11 cellular contexts compared by ENCODE assay signal in the genomic region with DNA sequence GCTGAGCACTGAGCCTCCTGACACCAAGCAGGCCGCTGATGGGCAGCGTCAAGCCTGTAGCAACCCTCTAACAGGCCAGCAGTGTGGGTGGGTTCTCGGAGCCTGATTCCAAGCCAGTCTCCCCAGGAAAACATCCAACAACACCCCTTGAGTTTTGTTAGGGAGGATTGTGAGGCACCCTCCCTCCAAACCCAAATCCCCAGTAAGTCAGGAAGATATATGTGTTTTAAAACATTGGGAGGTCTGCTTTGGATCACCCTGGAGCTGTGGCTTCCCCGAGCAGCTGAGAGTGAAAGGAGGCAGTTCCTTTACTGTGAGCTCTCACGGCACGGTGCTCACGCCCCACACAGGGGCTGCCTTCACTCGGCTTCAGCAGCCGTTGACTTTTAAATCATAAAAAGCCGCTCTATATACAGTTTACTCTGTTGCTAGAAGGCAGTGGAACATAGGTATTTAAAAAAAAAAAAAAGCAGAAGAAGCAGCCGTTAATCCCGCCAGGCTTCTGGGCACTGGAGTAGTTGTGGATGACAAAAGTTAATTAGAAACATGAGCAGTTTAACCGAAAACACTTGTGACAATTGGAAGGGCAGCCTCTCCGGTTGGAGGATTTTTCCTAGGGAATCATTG.
DNase-seq lines count a peak whose midpoint lies in the region; TF ChIP-seq lines count a peak whose summit lies in the region.
"Had no signal": no experiment of that assay in that cellular context is flagged by ENCODE, and none has a peak within 500 bp of the region (broad histone marks: within the 10 kb centered on the region; RNA-seq: fewer than 3 reads in every experiment).

No MANE protein-coding gene starts in this region.

- no TSS peak for BruUV-seq in PC-9 (replicated peaks; lab: Mats Ljungman, UMichigan)

- WGBS in testis, 2 donors: 56 to 61% methylated on average over 13 to 14 of the region's 14 CpGs

- no peak overlapping the region for H2AFZ ChIP-seq in PC-9

- H3K36me3 ChIP-seq in testis (ENCODE audit: low read depth, missing control alignments) (no peaks in the 10 kb centered on the region), PC-9 (ENCODE audit: low read depth) (no peaks in the 10 kb centered on the region)
- H3K36me3 ChIP-seq: gastrocnemius medialis had no signal

- peak overlapping the region in 4 of 5 experiments; percentile 24 to 70 (median 56) for H3K27ac Mint-ChIP-seq in brain
- peak overlapping the region; percentile 95 for H3K27ac Mint-ChIP-seq in mesothelial cell of epicardium
- peak overlapping the region; percentile 54 for H3K27ac Mint-ChIP-seq in type B pancreatic cell

- intact Hi-C loops in testis (cut with DNase I; ENCODE audit: low total_unique reads) (no loop called here), PC-9 (cut with micrococcal nuclease; ENCODE audit: unreplicated experiment) (no loop called here)

- H3K9me2 ChIP-seq in PC-9 (ENCODE audit: insufficient read depth): no peaks in the 10 kb centered on the region

- no peak overlapping the region for H3K4me2 ChIP-seq in PC-9

- DNase-seq in NCI-H2029 (lab: John Stamatoyannopoulos, UW): peak; percentile 36
- no peak for DNase-seq in NCI-H2029 treated with DMSO at 0.1 percent for 48 hours (lab: John Stamatoyannopoulos, UW)
- DNase-seq in mesothelial cell of epicardium (ENCODE audit: low spot score in 2 of 2, unreplicated experiment in 2 of 2): no peak
- no peak for DNase-seq in type B pancreatic cell (ENCODE audit: extremely low spot score, unreplicated experiment)
- no peak for DNase-seq in kidney tubule cell (ENCODE audit: low spot score)
- no peak for DNase-seq in testis
- DNase-seq in PC-9: no peak
- DNase-seq: cerebellar nuclear complex, gastrocnemius medialis, NCI-H1436 had no signal

- H3K79me2 ChIP-seq in PC-9 (ENCODE audit: low read depth): no peaks in the 10 kb centered on the region

- no peaks in the 10 kb centered on the region for H4K20me1 ChIP-seq in PC-9 (ENCODE audit: insufficient read depth)

- H3K36me3 Mint-ChIP-seq in brain: peaks cover 13% of the 10 kb centered on the region
- no peaks in the 10 kb centered on the region for H3K36me3 Mint-ChIP-seq in mesothelial cell of epicardium
- H3K36me3 Mint-ChIP-seq in type B pancreatic cell: peaks cover 15% of the 10 kb centered on the region

- no peaks in the 10 kb centered on the region for H3K9me3 Mint-ChIP-seq in brain
- no peaks in the 10 kb centered on the region for H3K9me3 Mint-ChIP-seq in mesothelial cell of epicardium
- H3K9me3 Mint-ChIP-seq in type B pancreatic cell: no peaks in the 10 kb centered on the region

- H3K4me1 ChIP-seq in testis: peaks cover 4% of the 10 kb centered on the region
- H3K4me1 ChIP-seq in PC-9 (replicated peaks; ENCODE audit: insufficient read depth): peaks cover 8% of the 10 kb centered on the region

- POLR2A ChIA-PET in PC-9 (lab: Charles Lee; ENCODE audit: unreplicated experiment): no interaction called here

- H3K27me3 Mint-ChIP-seq in brain (no peaks in the 10 kb centered on the region), mesothelial cell of epicardium (ENCODE audit: low read depth) (no peaks in the 10 kb centered on the region), type B pancreatic cell (no peaks in the 10 kb centered on the region)

- CTCF ChIA-PET in PC-9 (lab: Charles Lee): no interaction called here

- no peak for TF ChIP-seq CTCF in brain (conservative IDR thresholded peaks at IDR 0.05)
- no peak for TF ChIP-seq CTCF in mesothelial cell of epicardium (IDR thresholded peaks at IDR 0.05; ENCODE audit: unreplicated experiment)
- no peak for TF ChIP-seq CTCF in type B pancreatic cell (conservative IDR thresholded peaks at IDR 0.05)
- no peak for TF ChIP-seq CTCF in testis (IDR thresholded peaks at IDR 0.05)
- TF ChIP-seq CTCF in PC-9 (conservative IDR thresholded peaks at IDR 0.05): no peak

- H3K27ac ChIP-seq in testis: no peak overlapping the region
- no peak overlapping the region for H3K27ac ChIP-seq in PC-9
- H3K27ac ChIP-seq: gastrocnemius medialis had no signal

- H3K4me1 Mint-ChIP-seq in brain: peaks cover 25% of the 10 kb centered on the region
- peaks cover 66% of the 10 kb centered on the region for H3K4me1 Mint-ChIP-seq in mesothelial cell of epicardium
- peaks cover 23% of the 10 kb centered on the region for H3K4me1 Mint-ChIP-seq in type B pancreatic cell (ENCODE audit: unreplicated experiment)

- no peak overlapping the region for H3K4me3 ChIP-seq in testis
- H3K4me3 ChIP-seq in PC-9: no peak overlapping the region
- H3K4me3 ChIP-seq: gastrocnemius medialis had no signal

- H3K9me3 ChIP-seq in testis: no peaks in the 10 kb centered on the region
- no peaks in the 10 kb centered on the region for H3K9me3 ChIP-seq in PC-9 (ENCODE audit: insufficient read depth, low read depth)
- H3K9me3 ChIP-seq: gastrocnemius medialis had no signal

- no peak for TF ChIP-seq POLR2A in testis (IDR thresholded peaks at IDR 0.05)

- H3K4me3 Mint-ChIP-seq in brain: peak overlapping the region in 3 of 5 experiments; percentile 9 to 68 (median 24)
- peak overlapping the region; percentile 50 for H3K4me3 Mint-ChIP-seq in mesothelial cell of epicardium
- H3K4me3 Mint-ChIP-seq in type B pancreatic cell: peak overlapping the region; percentile 61

- no peaks in the 10 kb centered on the region for H3F3A ChIP-seq in PC-9 (ENCODE audit: insufficient read depth, low read depth)

- no peaks in the 10 kb centered on the region for H3K27me3 ChIP-seq in testis
- no peaks in the 10 kb centered on the region for H3K27me3 ChIP-seq in PC-9 (ENCODE audit: insufficient read depth, low read depth)
- H3K27me3 ChIP-seq: gastrocnemius medialis had no signal
